15 cellular contexts compared by ENCODE assay signal in genomic region chr2:176595986-176596385, GRCh38.
"Had no signal": no experiment of that assay in that cellular context is flagged by ENCODE, and none has a peak within 500 bp of the region (broad histone marks: within the 10 kb centered on the region; RNA-seq: fewer than 3 reads in every experiment).

No MANE protein-coding gene starts in this region.

- H3K4me3 ChIP-seq: body of pancreas, heart left ventricle, smooth muscle cell, tibial nerve, vagina had no signal

- H3K36me3 ChIP-seq: heart left ventricle, tibial nerve, vagina had no signal

- DNase-seq: activated CD4-positive, alpha-beta T cell treated with anti-CD3 and anti-CD28 coated beads for 48 hours; activated CD8-positive, alpha-beta memory T cell treated with anti-CD3 and anti-CD28 coated beads, Interleukin-2, amount 50 U/mL, for 48 hours; activated CD8-positive, alpha-beta T cell treated with anti-CD3 and anti-CD28 coated beads, Interleukin-2, amount 10 ng/mL, durations not matched to agents 7 days and 5 days; activated naive CD4-positive, alpha-beta T cell treated with Interleukin-2 at 50 U/mL for 16 hours; body of pancreas; endodermal cell; foreskin keratinocyte; heart left ventricle; kidney; posterior cingulate gyrus; right cardiac atrium had no signal

- ATAC-seq: activated CD8-positive, alpha-beta T cell treated with anti-CD3 and anti-CD28 coated beads, Interleukin-2, amount 10 ng/mL, durations not matched to agents 7 days and 5 days; body of pancreas; foreskin keratinocyte; stimulated activated effector memory CD8-positive, alpha-beta T cell treated with anti-CD3 and anti-CD28 coated beads, Interleukin-12 subunit alpha, Interleukin-12 subunit beta, amount 100 ng/mL, for 72 hours had no signal

- H3K27me3 ChIP-seq: body of pancreas, tibial nerve, vagina had no signal

- H3K9me3 ChIP-seq: body of pancreas, heart left ventricle, tibial nerve, vagina had no signal
